Comparison of ENCODE assay signal across 8 cellular contexts in the genomic region with DNA sequence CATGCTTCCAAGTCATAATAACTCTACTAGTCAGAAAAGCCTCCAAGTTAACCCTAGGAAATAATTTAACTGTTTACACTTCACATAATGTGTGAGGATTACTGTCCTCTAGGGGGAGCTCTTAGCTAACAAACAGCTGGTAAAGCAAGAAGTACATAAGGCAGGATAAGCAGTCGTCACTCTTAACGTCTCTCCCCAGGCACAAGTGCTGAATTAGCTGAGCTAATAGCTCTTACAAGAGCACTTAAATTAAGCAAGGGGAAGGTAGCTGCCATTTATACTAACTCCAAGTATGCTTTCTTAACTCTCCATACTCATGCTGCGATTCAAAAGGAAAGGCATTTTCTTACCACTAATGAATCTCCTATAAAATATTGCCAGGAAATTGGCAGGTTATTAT.
DNase-seq lines count a peak whose midpoint lies in the region; ATAC-seq and TF ChIP-seq lines count a peak whose summit lies in the region.

No MANE protein-coding gene starts in this region.

- no peak overlapping the region for H3K27ac ChIP-seq in neutrophil

- peak; percentile 10 for DNase-seq in activated T-cell treated with anti-CD3 and anti-CD28 coated beads for 24 hours (ENCODE audit: low read depth)
- no peak for DNase-seq in activated T-cell treated with anti-CD3 and anti-CD28 coated beads, Interleukin-2, amount 50 U/mL, for 24 hours
- DNase-seq in NAMALWA (ENCODE audit: low spot score), result peak; percentile 91
- peak; percentile 60 for DNase-seq in RPMI7951 (ENCODE audit: low read depth)
- DNase-seq in endothelial cell (ENCODE audit: low spot score), result peak; percentile 34

- peaks cover 8% of the 10 kb centered on the region for H3K4me1 Mint-ChIP-seq in activated T-cell treated with anti-CD3 and anti-CD28 coated beads, Interleukin-2, amount 50 U/mL, for 24 hours (ENCODE audit: low read depth)
- H3K4me1 Mint-ChIP-seq in endothelial cell (ENCODE audit: unreplicated experiment), result peaks cover 29% of the 10 kb centered on the region

- no peaks in the 10 kb centered on the region for H3K36me3 Mint-ChIP-seq in activated T-cell treated with anti-CD3 and anti-CD28 coated beads, Interleukin-2, amount 50 U/mL, for 24 hours (ENCODE audit: low read depth)
- no peaks in the 10 kb centered on the region for H3K36me3 Mint-ChIP-seq in endothelial cell (ENCODE audit: low read depth, unreplicated experiment)

- peaks cover 0 to 3% of the 10 kb centered on the region in 2 experiments for H3K4me1 ChIP-seq in neutrophil (ENCODE audit: control insufficient read depth in 1 of 2, insufficient read depth in 1 of 2, low read depth in 1 of 2, low read length in 1 of 2)

- no peaks in the 10 kb centered on the region for H3K9me3 Mint-ChIP-seq in activated T-cell treated with anti-CD3 and anti-CD28 coated beads, Interleukin-2, amount 50 U/mL, for 24 hours
- no peaks in the 10 kb centered on the region for H3K9me3 Mint-ChIP-seq in endothelial cell (ENCODE audit: unreplicated experiment)

- H3K4me3 ChIP-seq in neutrophil (ENCODE audit: low read depth in 1 of 2, low read length in 1 of 2), result no peak overlapping the region

- H3K27me3 Mint-ChIP-seq in activated T-cell treated with anti-CD3 and anti-CD28 coated beads, Interleukin-2, amount 50 U/mL, for 24 hours, result no peaks in the 10 kb centered on the region
- H3K27me3 Mint-ChIP-seq in endothelial cell (ENCODE audit: unreplicated experiment), result no peaks in the 10 kb centered on the region

- H3K9me3 ChIP-seq in neutrophil, result no peaks in the 10 kb centered on the region

- peak; percentile 83 for TF ChIP-seq CTCF in endothelial cell (IDR thresholded peaks at IDR 0.05; ENCODE audit: unreplicated experiment)
- peak; percentile 43 for TF ChIP-seq CTCF in neutrophil (IDR thresholded peaks at IDR 0.05)

- H3K36me3 ChIP-seq in neutrophil, result no peaks in the 10 kb centered on the region

- ATAC-seq in HG03378 (IDR thresholded peaks at IDR 0.05; ENCODE audit: unreplicated experiment), result no peak
- ATAC-seq in HG02885 (IDR thresholded peaks at IDR 0.05; ENCODE audit: poor library complexity, unreplicated experiment), result no peak

- no peak overlapping the region for H3K27ac Mint-ChIP-seq in activated T-cell treated with anti-CD3 and anti-CD28 coated beads, Interleukin-2, amount 50 U/mL, for 24 hours
- H3K27ac Mint-ChIP-seq in endothelial cell (ENCODE audit: unreplicated experiment), result no peak overlapping the region

- H3K4me3 Mint-ChIP-seq in activated T-cell treated with anti-CD3 and anti-CD28 coated beads, Interleukin-2, amount 50 U/mL, for 24 hours, result no peak overlapping the region
- no peak overlapping the region for H3K4me3 Mint-ChIP-seq in endothelial cell (ENCODE audit: unreplicated experiment)

- no peaks in the 10 kb centered on the region for H3K27me3 ChIP-seq in neutrophil
